In genomic region chr4:5553801-5554200, GRCh38 we compare ENCODE assay signal across 24 cellular contexts.
"Had no signal": no experiment of that assay in that cellular context is flagged by ENCODE, and none has a peak within 500 bp of the region (broad histone marks: within the 10 kb centered on the region; RNA-seq: fewer than 3 reads in every experiment).

No MANE protein-coding gene starts in this region.

- DNase-seq: activated CD4-positive, alpha-beta memory T cell treated with anti-CD3 and anti-CD28 coated beads, Interleukin-2, amount 10 ng/mL, durations not matched to agents 7 days and 5 days; activated CD4-positive, alpha-beta T cell treated with anti-CD3 and anti-CD28 coated beads for 1 hour; activated CD4-positive, alpha-beta T cell treated with anti-CD3 and anti-CD28 coated beads for 4 hours; activated CD4-positive, alpha-beta T cell treated with anti-CD3 and anti-CD28 coated beads, Interleukin-2, amount 10 ng/mL, durations not matched to agents 7 days and 5 days; activated CD4-positive, alpha-beta T cell treated with anti-CD3 and anti-CD28 coated beads, Interleukin-2, amount 50 U/mL, for 4 hours; activated CD8-positive, alpha-beta memory T cell treated with anti-CD3 and anti-CD28 coated beads, Interleukin-2, amount 50 U/mL, for 48 hours; activated gamma-delta T cell; activated naive CD4-positive, alpha-beta T cell; activated naive CD4-positive, alpha-beta T cell treated with anti-CD3 and anti-CD28 coated beads, Interleukin-2, amount 10 ng/mL, durations not matched to agents 7 days and 5 days; activated naive CD8-positive, alpha-beta T cell treated with anti-CD3 and anti-CD28 coated beads, Interleukin-2, amount 10 ng/mL, durations not matched to agents 7 days and 5 days; activated T-cell treated with anti-CD3 and anti-CD28 coated beads for 4 hours; activated T-cell treated with anti-CD3 and anti-CD28 coated beads, Interleukin-2, amount 50 U/mL, for 24 hours; activated T-cell treated with anti-CD3 and anti-CD28 coated beads, Interleukin-2, amount 50 U/mL, for 72 hours; brain microvascular endothelial cell; cortex of kidney; dorsolateral prefrontal cortex; effector memory CD4-positive, alpha-beta T cell; erythroblast; foreskin melanocyte; head of caudate nucleus; T-helper 2 cell had no signal

- H3K27me3 ChIP-seq: brain microvascular endothelial cell, esophagus muscularis mucosa had no signal

- H3K4me1 ChIP-seq: esophagus muscularis mucosa had no signal

- H3K36me3 ChIP-seq: brain microvascular endothelial cell had no signal

- ATAC-seq: activated naive CD4-positive, alpha-beta T cell treated with anti-CD3 and anti-CD28 coated beads, Interleukin-2, amount 50 U/mL, for 72 hours; activated T-cell treated with anti-CD3 and anti-CD28 coated beads, Interleukin-2, amount 50 U/mL, for 72 hours had no signal

- H3K4me3 ChIP-seq: dorsolateral prefrontal cortex, esophagus muscularis mucosa had no signal

- H3K27ac ChIP-seq: brain microvascular endothelial cell, dorsolateral prefrontal cortex, esophagus muscularis mucosa, VCaP had no signal
